ENCODE assay signal across 17 cellular contexts in the genomic region with DNA sequence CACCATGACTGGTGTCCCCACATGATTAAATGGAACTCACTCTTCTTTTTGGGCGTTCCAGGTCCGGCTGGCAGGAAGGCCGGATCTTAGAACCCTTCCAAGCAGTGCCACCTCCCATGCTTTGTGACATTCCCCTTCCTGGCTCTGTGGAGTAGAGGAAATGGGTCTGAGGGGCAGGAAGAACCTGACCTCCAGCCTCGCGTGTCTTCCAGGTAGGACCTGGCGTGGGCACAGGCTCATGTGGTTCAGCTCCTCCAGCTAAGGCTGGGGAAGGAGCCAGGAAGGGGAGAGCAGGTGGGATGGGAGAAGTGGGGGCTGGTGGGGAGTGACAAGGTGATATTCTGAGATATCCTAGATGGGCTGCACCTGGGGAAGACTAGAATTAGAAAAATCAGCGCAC. TPM values are rescaled to one million over a fixed set of nuclear protein-coding genes. Genes with fewer than 3 reads are reported as not detected.
"Had no signal": no experiment of that assay in that cellular context is flagged by ENCODE, and none has a peak within 500 bp of the region (broad histone marks: within the 10 kb centered on the region; RNA-seq: fewer than 3 reads in every experiment).

No MANE protein-coding gene starts in this region.

- DNase-seq: activated CD4-positive, alpha-beta T cell treated with anti-CD3 and anti-CD28 coated beads for 1 hour; activated CD4-positive, alpha-beta T cell treated with anti-CD3 and anti-CD28 coated beads, Interleukin-2, amount 50 U/mL, for 4 hours; activated naive CD4-positive, alpha-beta T cell treated with anti-CD3 and anti-CD28 coated beads, Interleukin-2, amount 10 ng/mL, durations not matched to agents 7 days and 5 days; activated T-cell treated with anti-CD3 and anti-CD28 coated beads, Interleukin-2, amount 50 U/mL, for 48 hours; amygdala; hypothalamus; psoas muscle; right cardiac atrium; SJCRH30; T-helper 1 cell; testis; trophoblast cell had no signal

- H3K4me3 Mint-ChIP-seq: activated naive CD4-positive, alpha-beta T cell treated with anti-CD3 and anti-CD28 coated beads, Interleukin-2, amount 10 ng/mL, durations not matched to agents 7 days and 5 days; memory B cell; stimulated activated memory B cell treated with anti-CD40 and anti-IgM and Interleukin-4, amounts not matched to agents 10 μg/mL and 1 μg/mL and 100 μg/mL, for 72 hours had no signal

- H3K4me3 ChIP-seq: neural progenitor cell, psoas muscle, SJCRH30, testis had no signal

- H2AFZ ChIP-seq: neural progenitor cell had no signal

- ATAC-seq: psoas muscle; right cardiac atrium; stimulated activated memory B cell treated with anti-CD40 and anti-IgM and Interleukin-4, amounts not matched to agents 10 μg/mL and 1 μg/mL and 100 μg/mL, for 72 hours had no signal

- H3K36me3 Mint-ChIP-seq: activated naive CD4-positive, alpha-beta T cell treated with anti-CD3 and anti-CD28 coated beads, Interleukin-2, amount 10 ng/mL, durations not matched to agents 7 days and 5 days; neural progenitor cell; stimulated activated memory B cell treated with anti-CD40 and anti-IgM and Interleukin-4, amounts not matched to agents 10 μg/mL and 1 μg/mL and 100 μg/mL, for 72 hours had no signal

- H3K27ac Mint-ChIP-seq: activated naive CD4-positive, alpha-beta T cell treated with anti-CD3 and anti-CD28 coated beads, Interleukin-2, amount 10 ng/mL, durations not matched to agents 7 days and 5 days; memory B cell; neural progenitor cell; stimulated activated memory B cell treated with anti-CD40 and anti-IgM and Interleukin-4, amounts not matched to agents 10 μg/mL and 1 μg/mL and 100 μg/mL, for 72 hours had no signal

- H3K27ac ChIP-seq: neural progenitor cell, psoas muscle, SJCRH30, skin epidermis, testis had no signal

- H3K27me3 ChIP-seq: testis had no signal

- H3K9me3 ChIP-seq: psoas muscle, SJCRH30, testis had no signal

- H3K4me1 ChIP-seq: psoas muscle, SJCRH30 had no signal

- H3K36me3 ChIP-seq: neural progenitor cell, SJCRH30 had no signal

RNA-seq across cellular contexts. Expression of gene TMEM255B, which starts 2.1 kb away (rescaled TPM):
- total RNA-seq: frontal cortex, SJCRH30 had no signal
